Comparison of ENCODE assay signal across 21 cellular contexts in the genomic region with DNA sequence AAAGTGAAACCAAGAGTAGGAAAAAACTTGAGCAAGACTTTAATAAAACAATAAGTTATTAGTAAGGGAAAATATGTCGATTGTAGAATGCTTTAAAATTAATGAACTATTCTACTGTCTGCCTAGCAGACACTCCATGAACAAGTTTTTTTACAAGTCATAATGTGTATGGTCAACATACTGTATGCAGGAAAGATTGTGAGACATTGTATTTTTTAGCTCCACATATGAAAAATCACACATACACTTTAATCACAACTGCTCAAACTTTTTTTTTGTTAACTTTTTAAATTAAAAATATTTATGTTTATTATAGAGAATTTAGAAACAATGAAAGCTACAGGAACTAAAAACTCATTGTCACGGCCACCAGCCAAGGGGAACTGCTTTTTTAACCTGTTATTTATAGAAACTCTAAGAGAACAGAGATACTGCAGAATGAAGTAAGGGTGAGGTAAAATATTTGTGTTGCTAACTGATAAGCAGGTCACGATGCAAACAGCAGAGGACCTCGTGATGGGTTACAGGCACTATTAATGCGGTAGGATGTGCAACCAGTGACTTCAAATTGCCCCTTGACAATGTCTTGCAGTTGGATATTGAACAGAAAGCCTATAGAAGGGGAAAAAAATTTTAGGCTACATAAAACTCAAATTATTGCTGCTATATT. TPM values are rescaled to one million over a fixed set of nuclear protein-coding genes. Genes with fewer than 3 reads are reported as not detected.
A peak's percentile ranks its signal among the peaks of the same experiment; 100 is the strongest.
DNase-seq lines count a peak whose midpoint lies in the region; ATAC-seq, FAIRE-seq and TF ChIP-seq lines count a peak whose summit lies in the region.
"Had no signal": no experiment of that assay in that cellular context is flagged by ENCODE, and none has a peak within 500 bp of the region (broad histone marks: within the 10 kb centered on the region; RNA-seq: fewer than 3 reads in every experiment).

No MANE protein-coding gene starts in this region.

- no peaks in the 10 kb centered on the region for H3K36me3 ChIP-seq in K562 (ENCODE audit: control insufficient read depth, insufficient read depth, low read length)
- H3K36me3 ChIP-seq in OCI-LY7 (ENCODE audit: insufficient read depth, low read length) = no peaks in the 10 kb centered on the region
- H3K36me3 ChIP-seq: BLaER1, SJSA1 had no signal

- no peak overlapping the region for H3K9ac ChIP-seq in K562 (ENCODE audit: insufficient read depth in 1 of 2, low read depth in 2 of 2, low read length in 2 of 2)
- H3K9ac ChIP-seq: BLaER1, KMS-11 had no signal

- no peak for TF ChIP-seq EP300 in K562 (IDR thresholded peaks at IDR 0.05; ENCODE audit: low read length)

- no peaks in the 10 kb centered on the region for H3K9me2 ChIP-seq in OCI-LY7 (ENCODE audit: insufficient read depth, low read length)

- FAIRE-seq in K562 (lab: Jason Lieb, UNC) = no peak
- FAIRE-seq: A204.1, D721Med, GM19239 had no signal

- WGBS in K562 (ENCODE audit: insufficient coverage, low coverage, missing lambda C conversion rate) = 0% methylated on average over 5 of the region's 5 CpGs

- no peak for TF ChIP-seq RAD21 in K562 (CRISPR knock-in tag; conservative IDR thresholded peaks at IDR 0.05 in 1 of 2, IDR thresholded peaks at IDR 0.05 in 1 of 2)

- POLR2A ChIA-PET in K562 (lab: Yijun Ruan, JAX) = no interaction called here
- POLR2A ChIA-PET in OCI-LY7 (lab: Charles Lee) = no interaction called here

- H3K4me3 ChIP-seq in K562 = no peak overlapping the region
- no peak overlapping the region for H3K4me3 ChIP-seq in OCI-LY7 (ENCODE audit: low read depth, low read length, poor library complexity, severe bottlenecking)
- H3K4me3 ChIP-seq: BLaER1, SJSA1 had no signal

- no peak overlapping the region for H2AFZ ChIP-seq in K562 (ENCODE audit: low read depth, low read length)
- no peak overlapping the region for H2AFZ ChIP-seq in OCI-LY7 (ENCODE audit: low read length)

- BruUV-seq in K562 (replicated peaks; lab: Mats Ljungman, UMichigan) (no TSS peak), OCI-LY7 (replicated peaks; lab: Mats Ljungman, UMichigan) (no TSS peak)

- H4K20me1 ChIP-seq in K562 (replicated peaks; ENCODE audit: control insufficient read depth, insufficient read depth, low read length) = no peaks in the 10 kb centered on the region
- no peaks in the 10 kb centered on the region for H4K20me1 ChIP-seq in OCI-LY7 (ENCODE audit: insufficient read depth, low read length)
- H4K20me1 ChIP-seq: BLaER1 had no signal

- H3K4me2 ChIP-seq in K562 (ENCODE audit: insufficient read depth, low read length) (no peak overlapping the region), OCI-LY7 (ENCODE audit: low read length) (no peak overlapping the region)
- H3K4me2 ChIP-seq: BLaER1, KMS-11 had no signal

- intact Hi-C loops in Right ventricle myocardium inferior (cut with DNase I) (loop anchor here (5.0 kb wide), 1 partner anchor 51 kb away; a partner anchor contains a TSS), cardiac septum (cut with DNase I) (no loop called here), K562 (cut with micrococcal nuclease) (no loop called here), left ventricle myocardium superior (cut with micrococcal nuclease) (no loop called here), OCI-LY7 (cut with micrococcal nuclease; ENCODE audit: unreplicated experiment) (no loop called here)

- no peaks in the 10 kb centered on the region for H3K79me2 ChIP-seq in K562 (ENCODE audit: control insufficient read depth, insufficient read depth, low read length)
- H3K79me2 ChIP-seq in OCI-LY7 (ENCODE audit: insufficient read depth, low read depth, low read length) = no peaks in the 10 kb centered on the region

- TF ChIP-seq POLR2A in K562 (conservative IDR thresholded peaks at IDR 0.05) = no peak

- DNase-seq in Right ventricle myocardium inferior (ENCODE audit: missing footprints) = no peak
- DNase-seq in cardiac septum (ENCODE audit: low spot score) = no peak
- no peak for DNase-seq in K562 (ENCODE audit: extremely low read depth in 1 of 4, low spot score in 3 of 4)
- no peak for DNase-seq in left ventricle myocardium superior
- DNase-seq in OCI-LY7 (ENCODE audit: low spot score) = no peak
- no peak for DNase-seq in UCSD-AML1 (lab: John Stamatoyannopoulos, UW; ENCODE audit: unreplicated experiment)
- no peak for DNase-seq in activated CD8-positive, alpha-beta memory T cell treated with anti-CD3 and anti-CD28 coated beads, Interleukin-2, amount 50 U/mL, for 48 hours
- no peak for DNase-seq in globus pallidus (ENCODE audit: low spot score)
- DNase-seq: CD8-positive, alpha-beta T cell; DMS79; HCEC 1CT; NCI-H187; NCI-H526 treated with DMSO at 0.1 percent for 48 hours; PC-3 had no signal

- H3K9me3 ChIP-seq in K562 (replicated peaks; ENCODE audit: control insufficient read depth, insufficient read depth, low read depth, low read length) (no peaks in the 10 kb centered on the region), OCI-LY7 (ENCODE audit: low read length) (peaks cover 11% of the 10 kb centered on the region; the same call in 1 of the 2 replicates)
- H3K9me3 ChIP-seq: SJSA1 had no signal

- no peaks in the 10 kb centered on the region for H3K27me3 ChIP-seq in K562 (ENCODE audit: control insufficient read depth in 2 of 2, insufficient read depth in 2 of 2, low read length in 2 of 2)
- H3K27me3 ChIP-seq: BLaER1, SJSA1 had no signal

- H3K4me1 ChIP-seq in K562 (replicated peaks in 1 of 2; ENCODE audit: control insufficient read depth in 2 of 2, insufficient read depth in 2 of 2, low read length in 2 of 2) (no peaks in the 10 kb centered on the region), OCI-LY7 (ENCODE audit: insufficient read depth, low read length, poor library complexity, severe bottlenecking) (no peaks in the 10 kb centered on the region)
- H3K4me1 ChIP-seq: BLaER1, SJSA1 had no signal

- in situ Hi-C loops in K562 (cut with MboI) = no loop called here

- TF ChIP-seq CTCF in K562 (IDR thresholded peaks at IDR 0.05 in 2 of 3, conservative IDR thresholded peaks at IDR 0.05 in 1 of 3; ENCODE audit: insufficient read depth in 2 of 3, low read depth in 1 of 3, low read length in 3 of 3) = no peak
- no peak for TF ChIP-seq CTCF in OCI-LY7 (conservative IDR thresholded peaks at IDR 0.05; ENCODE audit: low read length)

- no peaks in the 10 kb centered on the region for H3K9me1 ChIP-seq in K562 (ENCODE audit: control insufficient read depth, insufficient read depth, low read length)

- ATAC-seq in Right ventricle myocardium inferior (peak; percentile 91), K562 (no peak), left ventricle myocardium superior (peak; percentile 97)
- ATAC-seq: CD8-positive, alpha-beta T cell; PC-3 had no signal

- CTCF ChIA-PET in K562 (lab: Yijun Ruan, JAX; ENCODE audit: low intra/inter-chr PET ratio) = no interaction called here
- CTCF ChIA-PET in OCI-LY7 (lab: Charles Lee; ENCODE audit: unreplicated experiment) = no interaction called here

- H3K27ac ChIP-seq in K562 (ENCODE audit: extremely low read depth, low read depth, low read length) = no peak overlapping the region
- H3K27ac ChIP-seq in OCI-LY7 (ENCODE audit: low read depth, low read length, poor library complexity, severe bottlenecking) = no peak overlapping the region
- H3K27ac ChIP-seq: BLaER1, KMS-11, RWPE1, SJSA1 had no signal

TF ChIP-seq in K562, 482 proteins besides CTCF, POLR2A, EP300 and RAD21 (continues in another document):
- TF ChIP-seq ZNF561 (CRISPR knock-in tag; conservative IDR thresholded peaks at IDR 0.05) = no peak
- TF ChIP-seq, protein P1, sequence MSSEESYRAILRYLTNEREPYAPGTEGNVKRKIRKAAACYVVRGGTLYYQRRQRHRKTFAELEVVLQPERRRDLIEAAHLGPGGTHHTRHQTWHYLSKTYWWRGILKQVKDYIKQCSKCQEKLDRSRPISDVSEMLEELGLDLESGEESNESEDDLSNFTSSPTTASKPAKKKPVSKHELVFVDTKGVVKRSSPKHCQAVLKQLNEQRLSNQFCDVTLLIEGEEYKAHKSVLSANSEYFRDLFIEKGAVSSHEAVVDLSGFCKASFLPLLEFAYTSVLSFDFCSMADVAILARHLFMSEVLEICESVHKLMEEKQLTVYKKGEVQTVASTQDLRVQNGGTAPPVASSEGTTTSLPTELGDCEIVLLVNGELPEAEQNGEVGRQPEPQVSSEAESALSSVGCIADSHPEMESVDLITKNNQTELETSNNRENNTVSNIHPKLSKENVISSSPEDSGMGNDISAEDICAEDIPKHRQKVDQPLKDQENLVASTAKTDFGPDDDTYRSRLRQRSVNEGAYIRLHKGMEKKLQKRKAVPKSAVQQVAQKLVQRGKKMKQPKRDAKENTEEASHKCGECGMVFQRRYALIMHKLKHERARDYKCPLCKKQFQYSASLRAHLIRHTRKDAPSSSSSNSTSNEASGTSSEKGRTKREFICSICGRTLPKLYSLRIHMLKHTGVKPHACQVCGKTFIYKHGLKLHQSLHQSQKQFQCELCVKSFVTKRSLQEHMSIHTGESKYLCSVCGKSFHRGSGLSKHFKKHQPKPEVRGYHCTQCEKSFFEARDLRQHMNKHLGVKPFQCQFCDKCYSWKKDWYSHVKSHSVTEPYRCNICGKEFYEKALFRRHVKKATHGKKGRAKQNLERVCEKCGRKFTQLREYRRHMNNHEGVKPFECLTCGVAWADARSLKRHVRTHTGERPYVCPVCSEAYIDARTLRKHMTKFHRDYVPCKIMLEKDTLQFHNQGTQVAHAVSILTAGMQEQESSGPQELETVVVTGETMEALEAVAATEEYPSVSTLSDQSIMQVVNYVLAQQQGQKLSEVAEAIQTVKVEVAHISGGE (CRISPR knock-in tag; IDR thresholded peaks at IDR 0.05) = peak in 1 of 3 experiments; percentile 68; a peak in 2 of 6 replicates

RNA-seq across cellular contexts. Expression of a gene that starts 53.0 kb away (rescaled TPM):
- total RNA-seq in Right ventricle myocardium inferior (73.1 TPM), cardiac septum (116 TPM), K562 (2014; rRNA removed) (not detected in 2 replicates), K562 (2014; rRNA removed; fragmentation: Illumina TruSeq; extraction: Trizol) (0.04 TPM in 1 of 2 replicates, not detected in the other), K562 (2015; rRNA removed; fragmentation: Illumina TruSeq; extraction: Trizol) (0.04 TPM in 2 replicates), K562 (2021) (0.04 and 0.18 TPM in 2 replicates), left ventricle myocardium superior (80.7 TPM), OCI-LY7 (2022) (not detected in 2 replicates)
- total RNA-seq in K562 (2011; cell fraction: chromatin; rRNA removed; ENCODE audit: low replicate concordance) = 0.05 TPM in 1 of 2 replicates, not detected in the other
- total RNA-seq in K562 (2011; cell fraction: nucleolus; rRNA removed) = under 0.01 TPM in 1 of 2 replicates, not detected in the other
- total RNA-seq in K562 (2011; cell fraction: nucleoplasm; rRNA removed) = 0.07 and 0.08 TPM in 2 replicates
- polyA plus RNA-seq in K562 (2011; rRNA removed) (not detected in 2 replicates), K562 (2014; fragmentation: Illumina TruSeq; extraction: Trizol) (0.04 and 0.08 TPM in 2 replicates), K562 (2014; fragmentation: Nextera tagmentation; extraction: Ambion mirVana) (not detected), K562 (2014; rRNA removed) (0.03 TPM in 1 of 2 replicates, not detected in the other)
- 0.03 TPM in 1 of 2 replicates, not detected in the other for polyA plus RNA-seq in K562 (2011; cell fraction: cytosol; rRNA removed)
- polyA plus RNA-seq in K562 (2011; cell fraction: nucleus; rRNA removed) = 0.01 TPM in 1 of 2 replicates, not detected in the other
- polyA plus RNA-seq in K562 (2012) = 0.01 and 1.7 TPM in 2 replicates
- polyA minus RNA-seq in K562 (2011; rRNA and poly(A)+ RNA removed) = not detected in 2 replicates
- not detected in 2 replicates for polyA minus RNA-seq in K562 (2011; cell fraction: cytosol; rRNA and poly(A)+ RNA removed)
- not detected in 2 replicates for polyA minus RNA-seq in K562 (2011; cell fraction: nucleus; rRNA and poly(A)+ RNA removed)
- total RNA-seq in OCI-LY7 (2014; rRNA removed; shearing (Covaris generic)) = not detected in 2 replicates
- total RNA-seq: CD8-positive, alpha-beta T cell had no signal

Comparison
In these comparisons a context has a peak if more than half of its experiments do, and no peak if none do; other contexts are left out.
1. RNA of a gene that starts 53.0 kb away (total RNA-seq): 116 TPM in cardiac septum (single experiment), 80.7 TPM in left ventricle myocardium superior (single experiment) and 73.1 TPM in Right ventricle myocardium inferior (single experiment); not detected in OCI-LY7 and under 0.01 to 0.18 TPM in K562; every median in the first group is over 10 times any median in the second.